22 cellular contexts compared by ENCODE assay signal in genomic region chr15:71506946-71507345, GRCh38.
"Had no signal": no experiment of that assay in that cellular context is flagged by ENCODE, and none has a peak within 500 bp of the region (broad histone marks: within the 10 kb centered on the region; RNA-seq: fewer than 3 reads in every experiment).

No MANE protein-coding gene starts in this region.

- H3K36me3 ChIP-seq: colonic mucosa, gastrocnemius medialis, neutrophil, right lobe of liver, tibial nerve had no signal

- H3K4me3 ChIP-seq: colonic mucosa, gastrocnemius medialis, hepatocyte, right lobe of liver, tibial nerve had no signal

- DNase-seq: activated CD4-positive, alpha-beta memory T cell treated with anti-CD3 and anti-CD28 coated beads, Interleukin-2, amount 10 ng/mL, durations not matched to agents 7 days and 5 days; activated CD4-positive, alpha-beta T cell treated with anti-CD3 and anti-CD28 coated beads, Interleukin-2, amount 10 ng/mL, durations not matched to agents 7 days and 5 days; activated CD4-positive, CD25-positive, alpha-beta regulatory T cell treated with anti-CD3 and anti-CD28 coated beads, Interleukin-2, amount 50 U/mL, for 72 hours; activated CD8-positive, alpha-beta memory T cell treated with anti-CD3 and anti-CD28 coated beads, Interleukin-2, amount 50 U/mL, for 48 hours; activated gamma-delta T cell; activated naive CD4-positive, alpha-beta T cell treated with anti-CD3 and anti-CD28 coated beads, Interleukin-2, amount 10 ng/mL, durations not matched to agents 7 days and 5 days; activated naive CD8-positive, alpha-beta T cell treated with anti-CD3 and anti-CD28 coated beads, Interleukin-2, amount 10 ng/mL, durations not matched to agents 7 days and 5 days; activated T-cell treated with anti-CD3 and anti-CD28 coated beads, Interleukin-2, amount 50 U/mL, for 24 hours; colonic mucosa; effector CD8-positive, alpha-beta T cell; gastrocnemius medialis; left colon; naive B cell; nephron progenitor cell; right lobe of liver; stimulated activated CD4-positive, alpha-beta T cell treated with anti-CD3 and anti-CD28 coated beads, Interleukin-2, amount 100 ng/mL, for 48 hours; stimulated activated naive CD4-positive, alpha-beta T cell treated with Interleukin-2 at 50 U/mL for 16 hours; T-helper 2 cell had no signal

- H3K27me3 ChIP-seq: colonic mucosa, gastrocnemius medialis, hepatocyte, right lobe of liver, tibial nerve had no signal

- FAIRE-seq: keratinocyte had no signal

- H3K27ac ChIP-seq: colonic mucosa, gastrocnemius medialis, hepatocyte, neutrophil, tibial nerve had no signal

- ATAC-seq: gastrocnemius medialis, left colon, right lobe of liver had no signal
